Comparison of ENCODE assay signal across 30 cellular contexts in genomic region chr6:155461636-155462035, GRCh38. TPM values are rescaled to one million over a fixed set of nuclear protein-coding genes. Genes with fewer than 3 reads are reported as not detected.
DNase-seq lines count a peak whose midpoint lies in the region; ATAC-seq and TF ChIP-seq lines count a peak whose summit lies in the region.
"Had no signal": no experiment of that assay in that cellular context is flagged by ENCODE, and none has a peak within 500 bp of the region (broad histone marks: within the 10 kb centered on the region; RNA-seq: fewer than 3 reads in every experiment).

No MANE protein-coding gene starts in this region.

- H3K9me3 ChIP-seq in adipocyte (ENCODE audit: control insufficient read depth, low read length) (peaks cover 4% of the 10 kb centered on the region), smooth muscle cell (replicated peaks; ENCODE audit: low read depth) (no peaks in the 10 kb centered on the region), lower lobe of right lung (no peaks in the 10 kb centered on the region)
- H3K9me3 ChIP-seq: adrenal gland, breast epithelium, gastrocnemius medialis had no signal

- intact Hi-C loops in lower lobe of right lung (cut with DNase I) = no loop called here

- H3K36me3 ChIP-seq in adipocyte (ENCODE audit: control insufficient read depth, insufficient read depth, low read length, severe bottlenecking) (no peaks in the 10 kb centered on the region), smooth muscle cell (ENCODE audit: low read depth) (no peaks in the 10 kb centered on the region), lower lobe of right lung (no peaks in the 10 kb centered on the region)
- H3K36me3 ChIP-seq: adrenal gland, breast epithelium, gastrocnemius medialis had no signal

- no peaks in the 10 kb centered on the region for H3K27me3 ChIP-seq in adipocyte (replicated peaks; ENCODE audit: control insufficient read depth, insufficient read depth, low read length)
- no peaks in the 10 kb centered on the region for H3K27me3 ChIP-seq in smooth muscle cell (ENCODE audit: low read depth)
- no peaks in the 10 kb centered on the region for H3K27me3 ChIP-seq in lower lobe of right lung (ENCODE audit: low read depth)
- H3K27me3 ChIP-seq: adrenal gland, breast epithelium, gastrocnemius medialis had no signal

- 83% methylated on average over 7 of the region's 7 CpGs for WGBS in smooth muscle cell (ENCODE audit: low lambda C conversion rate)

- H3K9ac ChIP-seq in adipocyte (ENCODE audit: low read length) = peak overlapping the region; percentile 44
- no peak overlapping the region for H3K9ac ChIP-seq in smooth muscle cell (ENCODE audit: low read depth)

- H3K36me3 Mint-ChIP-seq in activated naive CD4-positive, alpha-beta T cell treated with anti-CD3 and anti-CD28 coated beads, Interleukin-2, amount 50 U/mL, for 72 hours = peaks cover 3 to 8% of the 10 kb centered on the region in 2 donors

- peak overlapping the region; percentile 47 for H2AFZ ChIP-seq in smooth muscle cell (ENCODE audit: low read depth)

- H3K4me3 ChIP-seq in adipocyte (ENCODE audit: low read length) (peak overlapping the region; percentile 57), smooth muscle cell (no peak overlapping the region), lower lobe of right lung (no peak overlapping the region)
- H3K4me3 ChIP-seq: gastrocnemius medialis had no signal

- ATAC-seq in GM19328 (IDR thresholded peaks at IDR 0.05; ENCODE audit: unreplicated experiment) (no peak), lower lobe of right lung (no peak)
- ATAC-seq in activated naive CD4-positive, alpha-beta T cell treated with anti-CD3 and anti-CD28 coated beads, Interleukin-2, amount 50 U/mL, for 72 hours = no peak
- ATAC-seq: gastrocnemius medialis, PC-3 had no signal

- H3K9me3 Mint-ChIP-seq in activated naive CD4-positive, alpha-beta T cell treated with anti-CD3 and anti-CD28 coated beads, Interleukin-2, amount 50 U/mL, for 72 hours = peaks cover 0 to 15% of the 10 kb centered on the region in 2 donors

- H3K4me2 ChIP-seq in smooth muscle cell = peak overlapping the region; percentile 4

- H3K27ac Mint-ChIP-seq in activated naive CD4-positive, alpha-beta T cell treated with anti-CD3 and anti-CD28 coated beads, Interleukin-2, amount 50 U/mL, for 72 hours = no peak overlapping the region
- H3K27ac Mint-ChIP-seq: activated CD4-positive, alpha-beta T cell treated with anti-CD3 and anti-CD28 coated beads, Interleukin-2, amount 10 ng/mL, durations not matched to agents 7 days and 5 days had no signal

- H3K27ac ChIP-seq in smooth muscle cell (ENCODE audit: low read depth) = no peak overlapping the region
- no peak overlapping the region for H3K27ac ChIP-seq in lower lobe of right lung
- H3K27ac ChIP-seq: adrenal gland, breast epithelium, epithelial cell of prostate, gastrocnemius medialis had no signal

- TF ChIP-seq CTCF in smooth muscle cell (IDR thresholded peaks at IDR 0.05; ENCODE audit: borderline replicate concordance, insufficient read depth, poor library complexity, severe bottlenecking) (no peak), lower lobe of right lung (IDR thresholded peaks at IDR 0.05) (no peak)

- H4K20me1 ChIP-seq in smooth muscle cell (ENCODE audit: low read depth) = no peaks in the 10 kb centered on the region

- no peaks in the 10 kb centered on the region for H3K4me1 ChIP-seq in adipocyte (ENCODE audit: control insufficient read depth, insufficient read depth, low read length)
- H3K4me1 ChIP-seq in smooth muscle cell (ENCODE audit: low read depth) = no peaks in the 10 kb centered on the region
- no peaks in the 10 kb centered on the region for H3K4me1 ChIP-seq in lower lobe of right lung
- H3K4me1 ChIP-seq: breast epithelium, gastrocnemius medialis had no signal

- no peaks in the 10 kb centered on the region for H3K79me2 ChIP-seq in smooth muscle cell (ENCODE audit: low read depth)

- H3F3A ChIP-seq in smooth muscle cell (ENCODE audit: low read depth) = no peaks in the 10 kb centered on the region

- DNase-seq in Ammon's horn (ENCODE audit: low spot score) (peak; percentile 8), adipocyte (ENCODE audit: low read depth) (peak; percentile 17), hepatic stellate cell (ENCODE audit: low spot score) (peak; percentile 29), smooth muscle cell (lab: John Stamatoyannopoulos, UW; ENCODE audit: unreplicated experiment) (no peak), lower lobe of right lung (no peak)
- no peak for DNase-seq in activated naive CD4-positive, alpha-beta T cell treated with anti-CD3 and anti-CD28 coated beads, Interleukin-2, amount 50 U/mL, for 72 hours (ENCODE audit: low spot score in 2 of 2)
- DNase-seq: activated CD4-positive, alpha-beta T cell treated with anti-CD3 and anti-CD28 coated beads, Interleukin-2, amount 10 ng/mL, durations not matched to agents 7 days and 5 days; activated naive CD4-positive, alpha-beta T cell; activated T-cell treated with anti-CD3 and anti-CD28 coated beads, Interleukin-2, amount 50 U/mL, for 48 hours; Calu3; DMS79 treated with DMSO at 0.1 percent for 48 hours; effector CD8-positive, alpha-beta T cell; gastrocnemius medialis; GOT3; hippocampal formation; mesendoderm; NCI-H510A treated with DMSO at 0.1 percent for 48 hours; PC-3; Right ventricle myocardium superior; stimulated activated naive CD4-positive, alpha-beta T cell treated with Interleukin-2 at 50 U/mL for 16 hours; SW 1271; T-helper 9 cell had no signal

RNA-seq across cellular contexts. Expression of gene NOX3, which starts 6.0 kb away (rescaled TPM):
- total RNA-seq in smooth muscle cell (not detected in 2 replicates), lower lobe of right lung (not detected)
- polyA plus RNA-seq in smooth muscle cell = not detected in 2 replicates
- not detected for total RNA-seq in activated naive CD4-positive, alpha-beta T cell treated with anti-CD3 and anti-CD28 coated beads, Interleukin-2, amount 50 U/mL, for 72 hours
- total RNA-seq: activated CD4-positive, alpha-beta T cell treated with anti-CD3 and anti-CD28 coated beads, Interleukin-2, amount 10 ng/mL, durations not matched to agents 7 days and 5 days; adrenal gland; breast epithelium; Calu3; gastrocnemius medialis; LHCN-M2; myocyte; PC-3; Right ventricle myocardium superior had no signal
- polyA plus RNA-seq: AG04450, thymus had no signal

Comparison
In these comparisons a context has a peak if more than half of its experiments do, and no peak if none do; other contexts are left out.
1. DNase-seq: peak in Ammon's horn (single experiment), adipocyte (single experiment) and hepatic stellate cell (single experiment); none in smooth muscle cell (single experiment), activated naive CD4-positive, alpha-beta T cell treated with anti-CD3 and anti-CD28 coated beads, Interleukin-2, amount 50 U/mL, for 72 hours (0 of 2) and lower lobe of right lung (single experiment).